Comparison of ENCODE assay signal across 11 cellular contexts in the genomic region with DNA sequence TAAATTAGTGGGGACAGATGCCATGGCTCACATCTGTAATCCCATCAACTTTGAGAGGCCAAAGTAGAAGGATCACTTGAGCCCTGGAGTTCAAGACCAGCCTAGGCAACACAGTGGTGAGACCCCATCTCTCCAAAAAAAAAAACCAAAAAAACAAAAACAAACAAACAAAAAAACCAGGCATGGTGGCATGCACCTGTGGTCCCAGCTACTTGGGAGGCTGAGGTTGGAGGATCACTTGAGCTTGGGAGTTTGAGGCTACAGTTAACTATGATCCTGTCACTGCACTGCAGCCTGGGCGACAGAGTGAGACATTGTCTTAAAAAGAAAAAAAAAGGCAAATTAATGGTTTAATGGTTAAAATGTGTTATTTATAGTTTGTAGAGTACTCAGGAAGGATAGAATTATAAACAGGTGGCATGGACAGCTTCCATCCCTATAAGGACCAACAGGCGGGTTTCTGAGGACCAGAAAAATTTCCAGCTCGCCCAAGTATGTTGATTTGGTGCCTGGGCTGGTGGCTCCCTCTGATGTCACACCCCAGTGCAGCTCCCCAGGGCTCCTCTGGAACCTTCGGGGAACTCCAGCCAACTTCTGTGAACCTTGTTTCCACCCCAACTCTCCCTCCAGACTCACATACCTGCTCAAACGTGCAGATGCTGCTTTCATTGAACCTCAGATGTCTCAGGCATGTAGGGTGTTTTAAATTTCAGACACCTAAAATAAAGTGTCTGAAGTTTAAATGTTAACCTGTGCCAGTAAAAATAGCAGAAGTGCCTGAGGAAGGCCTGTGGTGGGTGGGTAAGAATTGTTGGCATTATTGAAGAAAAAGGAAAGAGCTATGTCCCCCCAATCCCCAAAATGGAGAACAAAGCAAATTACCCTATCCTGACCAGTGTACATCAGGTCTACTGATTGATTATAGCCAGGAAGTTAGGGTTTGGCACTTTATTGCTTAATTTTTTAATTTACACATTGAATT.
DNase-seq lines count a peak whose midpoint lies in the region; ATAC-seq and TF ChIP-seq lines count a peak whose summit lies in the region.
"Had no signal": no experiment of that assay in that cellular context is flagged by ENCODE, and none has a peak within 500 bp of the region (broad histone marks: within the 10 kb centered on the region; RNA-seq: fewer than 3 reads in every experiment).

No MANE protein-coding gene starts in this region.

- H3K27ac ChIP-seq in heart left ventricle = peak overlapping the region in 1 of 12 donors; percentile 34
- H3K27ac ChIP-seq: tibial nerve had no signal

- intact Hi-C loops in left colon (cut with DNase I, micrococcal nuclease) = no loop called here
- intact Hi-C loops in heart left ventricle (cut with DNase I) = loop anchor here in 1 of 10 donors (5.0 kb wide), 1 partner anchor 50 kb away; no protein-coding TSS in a partner anchor

- H3K4me3 ChIP-seq in heart left ventricle = no peak overlapping the region
- H3K4me3 ChIP-seq: tibial nerve had no signal

- H3K4me1 ChIP-seq in heart left ventricle = peaks cover 0 to 71% (median 34%) of the 10 kb centered on the region in 12 donors

- no peak for TF ChIP-seq POLR2A in heart left ventricle (IDR thresholded peaks at IDR 0.05)

- H3K36me3 ChIP-seq in heart left ventricle = no peaks in the 10 kb centered on the region
- H3K36me3 ChIP-seq: tibial nerve had no signal

- peak; percentile 27 for TF ChIP-seq CTCF in GM10266 (IDR thresholded peaks at IDR 0.05; ENCODE audit: control insufficient read depth, insufficient read depth, low read depth, missing control alignments)
- TF ChIP-seq CTCF in heart left ventricle (IDR thresholded peaks at IDR 0.05) = no peak

- DNase-seq in GM10266 (ENCODE audit: extremely low spot score) (peak; percentile 58), left colon (peak; percentile 45 to 54), 8988T (no peak), GM19238 (ENCODE audit: insufficient read length, low spot score) (no peak), heart left ventricle (no peak)
- no peak for DNase-seq in stimulated activated CD4-positive, alpha-beta T cell treated with anti-CD3 and anti-CD28 coated beads, Interleukin-4, amount 100 ng/mL, for 24 hours
- DNase-seq: retina, SIG-M5 had no signal

- WGBS in heart left ventricle, 4 donors = 73 to 81% (median 77%) methylated on average over 4 to 5 of the region's 5 CpGs

- no peaks in the 10 kb centered on the region for H3K9me3 ChIP-seq in heart left ventricle
- H3K9me3 ChIP-seq: tibial nerve had no signal

- no peaks in the 10 kb centered on the region for H3K27me3 ChIP-seq in heart left ventricle
- H3K27me3 ChIP-seq: tibial nerve had no signal

- peak; percentile 33 for ATAC-seq in GM21360 (IDR thresholded peaks at IDR 0.05; ENCODE audit: unreplicated experiment)
- ATAC-seq in HG03439 (IDR thresholded peaks at IDR 0.05; ENCODE audit: unreplicated experiment) = peak; percentile 22
- ATAC-seq in left colon = no peak
- no peak for ATAC-seq in heart left ventricle

Comparison
In these comparisons a context has a peak if more than half of its experiments do, and no peak if none do; other contexts are left out.
1. DNase-seq: peak in GM10266 (single experiment) and left colon (2 of 2); none in stimulated activated CD4-positive, alpha-beta T cell treated with anti-CD3 and anti-CD28 coated beads, Interleukin-4, amount 100 ng/mL, for 24 hours (single experiment), 8988T (single experiment), GM19238 (single experiment) and heart left ventricle (0 of 5).
2. ATAC-seq: peak in GM21360 (single experiment) and HG03439 (single experiment); none in left colon (single experiment) and heart left ventricle (0 of 4).